In genomic region chr17:68262467-68262866, GRCh38 we compare ENCODE assay signal across 7 cellular contexts. TPM values are rescaled to one million over a fixed set of nuclear protein-coding genes. Genes with fewer than 3 reads are reported as not detected.
DNase-seq lines count a peak whose midpoint lies in the region; ATAC-seq and TF ChIP-seq lines count a peak whose summit lies in the region.
"Not testable (repeated sequence)": the region's sequence is repeated elsewhere in the genome, so short reads cannot be mapped to it uniquely, and the experiment has no call there.

No MANE protein-coding gene starts in this region.

- not testable (repeated sequence) for H3K36me3 ChIP-seq in CD4-positive, CD25-positive, alpha-beta regulatory T cell (ENCODE audit: control insufficient read depth, insufficient read depth, low read length); trophoblast cell (ENCODE audit: control insufficient read depth in 1 of 2, insufficient read depth in 2 of 2, low read length in 2 of 2)
- H3K36me3 ChIP-seq in OCI-LY1 (ENCODE audit: insufficient read depth, low read length), result peaks cover 28% of the 10 kb centered on the region

- peaks cover 33% of the 10 kb centered on the region for H3K4me1 ChIP-seq in CD4-positive, CD25-positive, alpha-beta regulatory T cell (ENCODE audit: control insufficient read depth, insufficient read depth, low read length, poor library complexity, severe bottlenecking)
- H3K4me1 ChIP-seq in OCI-LY1 (ENCODE audit: insufficient read depth, low read length, severe bottlenecking), result peaks cover 44% of the 10 kb centered on the region
- not testable (repeated sequence) for H3K4me1 ChIP-seq in trophoblast cell (ENCODE audit: control insufficient read depth in 1 of 2, insufficient read depth in 2 of 2, low read length in 2 of 2)

- not testable (repeated sequence) for ATAC-seq in CD4-positive, CD25-positive, alpha-beta regulatory T cell (ENCODE audit: low read depth in 2 of 2); activated CD8-positive, alpha-beta T cell treated with anti-CD3 and anti-CD28 coated beads, Interleukin-2, amount 10 ng/mL, durations not matched to agents 7 days and 5 days
- peak; percentile 42 for ATAC-seq in Right ventricle myocardium superior (ENCODE audit: poor library complexity)

- not testable (repeated sequence) for H3K14ac ChIP-seq in trophoblast cell (ENCODE audit: low read length)

- TF ChIP-seq CTCF in OCI-LY1 (IDR thresholded peaks at IDR 0.05; ENCODE audit: low read length), result not testable (repeated sequence)

- H2BK12ac ChIP-seq in trophoblast cell (ENCODE audit: low read length), result not testable (repeated sequence)

- H4K91ac ChIP-seq in trophoblast cell (ENCODE audit: low read depth, low read length), result peak overlapping the region; percentile 14

- H3K4me3 ChIP-seq in CD4-positive, CD25-positive, alpha-beta regulatory T cell (ENCODE audit: low read depth, low read length); OCI-LY1 (ENCODE audit: low read depth, low read length, poor library complexity, severe bottlenecking); trophoblast cell (ENCODE audit: low read depth, low read length): not testable (repeated sequence)

- not testable (repeated sequence) for H3K27me3 Mint-ChIP-seq in CD4-positive, CD25-positive, alpha-beta regulatory T cell; IgD-negative memory B cell; activated CD8-positive, alpha-beta T cell treated with anti-CD3 and anti-CD28 coated beads, Interleukin-2, amount 10 ng/mL, durations not matched to agents 7 days and 5 days (ENCODE audit: low read depth)
- peaks cover 0 to 13% (median 8%) of the 10 kb centered on the region in 3 donors for H3K27me3 Mint-ChIP-seq in immature natural killer cell (ENCODE audit: low read depth in 3 of 3)

- peak overlapping the region in 2 of 3 donors; percentile 52 to 64 for H3K27ac Mint-ChIP-seq in CD4-positive, CD25-positive, alpha-beta regulatory T cell
- H3K27ac Mint-ChIP-seq in IgD-negative memory B cell (peak overlapping the region in 2 of 3 donors; percentile 49 to 72), immature natural killer cell (peak overlapping the region; percentile 45 to 100 (median 90))
- peak overlapping the region; percentile 53 for H3K27ac Mint-ChIP-seq in activated CD8-positive, alpha-beta T cell treated with anti-CD3 and anti-CD28 coated beads, Interleukin-2, amount 10 ng/mL, durations not matched to agents 7 days and 5 days

- not testable (repeated sequence) for H3K9me2 ChIP-seq in OCI-LY1 (ENCODE audit: low read depth, low read length)

- H3K36me3 Mint-ChIP-seq in CD4-positive, CD25-positive, alpha-beta regulatory T cell; IgD-negative memory B cell; immature natural killer cell: not testable (repeated sequence)
- H3K36me3 Mint-ChIP-seq in activated CD8-positive, alpha-beta T cell treated with anti-CD3 and anti-CD28 coated beads, Interleukin-2, amount 10 ng/mL, durations not matched to agents 7 days and 5 days (ENCODE audit: low read depth), result peaks cover 23% of the 10 kb centered on the region

- H3K9me3 ChIP-seq in CD4-positive, CD25-positive, alpha-beta regulatory T cell (ENCODE audit: control insufficient read depth in 2 of 2, low read length in 2 of 2); OCI-LY1 (ENCODE audit: low read length); trophoblast cell (ENCODE audit: insufficient read depth, low read depth, low read length): not testable (repeated sequence)

- H3K27me3 ChIP-seq in CD4-positive, CD25-positive, alpha-beta regulatory T cell (ENCODE audit: control insufficient read depth, insufficient read depth, low read length); OCI-LY1 (ENCODE audit: insufficient read depth, low read length); trophoblast cell (ENCODE audit: insufficient read depth, low read length): not testable (repeated sequence)

- H3K9ac ChIP-seq in OCI-LY1 (ENCODE audit: low read length); trophoblast cell (ENCODE audit: low read length): not testable (repeated sequence)

- not testable (repeated sequence) for H3K27ac ChIP-seq in CD4-positive, CD25-positive, alpha-beta regulatory T cell (ENCODE audit: insufficient read depth, low read length, poor library complexity, severe bottlenecking); trophoblast cell (ENCODE audit: low read depth, low read length)
- peak overlapping the region; percentile 65 for H3K27ac ChIP-seq in OCI-LY1 (ENCODE audit: low read depth, low read length, poor library complexity, severe bottlenecking)

- DNase-seq in CD4-positive, CD25-positive, alpha-beta regulatory T cell; activated CD8-positive, alpha-beta T cell treated with anti-CD3 and anti-CD28 coated beads, Interleukin-2, amount 10 ng/mL, durations not matched to agents 7 days and 5 days; Right ventricle myocardium superior; immature natural killer cell; trophoblast cell: not testable (repeated sequence)

- H2AK5ac ChIP-seq in trophoblast cell (ENCODE audit: low read length), result not testable (repeated sequence)

- not testable (repeated sequence) for H4K12ac ChIP-seq in trophoblast cell (ENCODE audit: low read depth, low read length)

- H4K8ac ChIP-seq in trophoblast cell (ENCODE audit: low read depth, low read length), result not testable (repeated sequence)

- intact Hi-C loops in Right ventricle myocardium superior (cut with DNase I), result loop anchor here (5.0 to 10.0 kb wide), 3 partner anchors 135 to 195 kb away; partner anchors contain the start of gene WIPI1

- not testable (repeated sequence) for H3K79me1 ChIP-seq in trophoblast cell (ENCODE audit: low read length)

- not testable (repeated sequence) for H3K9me3 Mint-ChIP-seq in CD4-positive, CD25-positive, alpha-beta regulatory T cell; IgD-negative memory B cell; activated CD8-positive, alpha-beta T cell treated with anti-CD3 and anti-CD28 coated beads, Interleukin-2, amount 10 ng/mL, durations not matched to agents 7 days and 5 days (ENCODE audit: insufficient read depth); immature natural killer cell

- peaks cover 13 to 47% (median 35%) of the 10 kb centered on the region in 4 donors for H3K4me1 Mint-ChIP-seq in CD4-positive, CD25-positive, alpha-beta regulatory T cell
- H3K4me1 Mint-ChIP-seq in IgD-negative memory B cell (peaks cover 17 to 29% (median 23%) of the 10 kb centered on the region in 3 donors), immature natural killer cell (peaks cover 71 to 76% of the 10 kb centered on the region in 2 donors)
- H3K4me1 Mint-ChIP-seq in activated CD8-positive, alpha-beta T cell treated with anti-CD3 and anti-CD28 coated beads, Interleukin-2, amount 10 ng/mL, durations not matched to agents 7 days and 5 days (ENCODE audit: low read depth), result peaks cover 61% of the 10 kb centered on the region

- H3K4ac ChIP-seq in trophoblast cell (ENCODE audit: low read depth, low read length), result not testable (repeated sequence)

- not testable (repeated sequence) for H2AFZ ChIP-seq in OCI-LY1 (ENCODE audit: low read length); trophoblast cell (ENCODE audit: insufficient read depth, low read length, poor library complexity)

- not testable (repeated sequence) for H3K23ac ChIP-seq in trophoblast cell (ENCODE audit: low read length)

- H3K4me3 Mint-ChIP-seq in CD4-positive, CD25-positive, alpha-beta regulatory T cell, result peak overlapping the region in 1 of 4 donors; percentile 76
- not testable (repeated sequence) for H3K4me3 Mint-ChIP-seq in IgD-negative memory B cell; activated CD8-positive, alpha-beta T cell treated with anti-CD3 and anti-CD28 coated beads, Interleukin-2, amount 10 ng/mL, durations not matched to agents 7 days and 5 days
- H3K4me3 Mint-ChIP-seq in immature natural killer cell, result peak overlapping the region in 2 of 5 donors; percentile 21 to 26

- WGBS in trophoblast cell (ENCODE audit: extremely low coverage, insufficient coverage, insufficient read length), result no CpG with 5 or more reads among the region's 2 CpGs

- H2BK5ac ChIP-seq in trophoblast cell (ENCODE audit: low read depth, low read length, poor library complexity), result not testable (repeated sequence)

- H3K18ac ChIP-seq in trophoblast cell (ENCODE audit: low read length), result not testable (repeated sequence)

- H4K20me1 ChIP-seq in OCI-LY1 (ENCODE audit: insufficient read depth, low read length), result not testable (repeated sequence)

- H3K4me2 ChIP-seq in OCI-LY1 (ENCODE audit: low read length); trophoblast cell (ENCODE audit: low read length): not testable (repeated sequence)

- H2BK120ac ChIP-seq in trophoblast cell (ENCODE audit: insufficient read depth, low read length, poor library complexity), result not testable (repeated sequence)

- not testable (repeated sequence) for H3K79me2 ChIP-seq in OCI-LY1 (ENCODE audit: insufficient read depth, low read length); trophoblast cell (ENCODE audit: control insufficient read depth, insufficient read depth, low read length, poor library complexity)

- POLR2A ChIA-PET in activated CD8-positive, alpha-beta T cell treated with anti-CD3 and anti-CD28 coated beads, Interleukin-2, amount 10 ng/mL, durations not matched to agents 7 days and 5 days (lab: Charles Lee), result interaction anchor here (0.7 to 1.6 kb wide), 4 partner anchors 14 to 198 kb away, joined by 3 to 4 read pairs (median 4); partner anchors contain the start of gene WIPI1

- H3F3A ChIP-seq in OCI-LY1 (ENCODE audit: insufficient read depth, low read length), result peaks cover 12% of the 10 kb centered on the region; the same call in 1 of the 2 replicates

- CTCF ChIA-PET in activated CD8-positive, alpha-beta T cell treated with anti-CD3 and anti-CD28 coated beads, Interleukin-2, amount 10 ng/mL, durations not matched to agents 7 days and 5 days (lab: Charles Lee), result interaction anchor here (0.8 to 8.2 kb wide), 21 partner anchors 13 to 204 kb away, joined by 3 to 172 read pairs (median 5); partner anchors contain the start of genes AMZ2 and WIPI1

RNA-seq across cellular contexts. Expression of gene AMZ2, which starts 14.6 kb away (rescaled TPM):
- total RNA-seq in CD4-positive, CD25-positive, alpha-beta regulatory T cell, result 58.6 TPM
- 100 to 1,000 TPM; 102 to 116 (median 114) TPM for polyA plus RNA-seq in CD4-positive, CD25-positive, alpha-beta regulatory T cell
- polyA plus RNA-seq in IgD-negative memory B cell (80.0 TPM), immature natural killer cell (100 to 1,000 TPM; 146 to 193 (median 169) TPM)
- total RNA-seq in activated CD8-positive, alpha-beta T cell treated with anti-CD3 and anti-CD28 coated beads, Interleukin-2, amount 10 ng/mL, durations not matched to agents 7 days and 5 days, result 10 to 100 TPM; 79.9 to 80.0 TPM
- total RNA-seq in Right ventricle myocardium superior, result 89.5 TPM
- 102 and 110 TPM in 2 replicates for polyA plus RNA-seq in trophoblast cell (2013)

RNA-seq across cellular contexts. Expression of gene SLC16A6, which starts 28.5 kb away (rescaled TPM):
- 11.5 TPM for total RNA-seq in CD4-positive, CD25-positive, alpha-beta regulatory T cell
- 1 to 10 TPM; 1.9 to 5.1 (median 3.0) TPM for polyA plus RNA-seq in CD4-positive, CD25-positive, alpha-beta regulatory T cell
- polyA plus RNA-seq in IgD-negative memory B cell (0.33 TPM), immature natural killer cell (1 to 10 TPM in 2 of 3 donors, under 1 TPM in 1; 0.88 to 4.8 (median 3.5) TPM)
- 1 to 10 TPM; 6.9 to 7.1 TPM for total RNA-seq in activated CD8-positive, alpha-beta T cell treated with anti-CD3 and anti-CD28 coated beads, Interleukin-2, amount 10 ng/mL, durations not matched to agents 7 days and 5 days
- 0.16 TPM for total RNA-seq in Right ventricle myocardium superior
- 10.7 and 11.1 TPM in 2 replicates for polyA plus RNA-seq in trophoblast cell (2013)

RNA-seq across cellular contexts. Expression of gene ARSG, which starts 28.8 kb away (rescaled TPM):
- total RNA-seq in CD4-positive, CD25-positive, alpha-beta regulatory T cell, result 21.8 TPM
- 10 to 100 TPM; 10.3 to 13.7 (median 12.5) TPM for polyA plus RNA-seq in CD4-positive, CD25-positive, alpha-beta regulatory T cell
- 10.6 TPM for polyA plus RNA-seq in IgD-negative memory B cell
- 10 to 100 TPM in 1 of 2 experiments, 1 to 10 TPM in 1; 9.1 to 10.7 TPM for total RNA-seq in activated CD8-positive, alpha-beta T cell treated with anti-CD3 and anti-CD28 coated beads, Interleukin-2, amount 10 ng/mL, durations not matched to agents 7 days and 5 days
- total RNA-seq in Right ventricle myocardium superior, result 3.1 TPM
- polyA plus RNA-seq in immature natural killer cell, result 10 to 100 TPM; 15.0 to 18.7 (median 15.3) TPM
- polyA plus RNA-seq in trophoblast cell (2013), result 2.8 and 3.0 TPM in 2 replicates
